8 cellular contexts compared by ENCODE assay signal in genomic region chr3:61936344-61936937, GRCh38.
DNase-seq lines count a peak whose midpoint lies in the region; ATAC-seq and TF ChIP-seq lines count a peak whose summit lies in the region.

No MANE protein-coding gene starts in this region.

- H3K4me2 ChIP-seq in mesendoderm (ENCODE audit: low read length) = no peak overlapping the region

- no peak overlapping the region for H2BK5ac ChIP-seq in mesendoderm (ENCODE audit: low read length)

- no peak for TF ChIP-seq EP300 in ovary (IDR thresholded peaks at IDR 0.05)

- H3K79me2 ChIP-seq in mesendoderm (ENCODE audit: control insufficient read depth, insufficient read depth, low read length) = peaks cover 32% of the 10 kb centered on the region

- H2AK5ac ChIP-seq in mesendoderm (ENCODE audit: low read length) = no peak overlapping the region

- no peak overlapping the region for H3K18ac ChIP-seq in mesendoderm (ENCODE audit: low read length)

- WGBS in mesendoderm (ENCODE audit: extremely low coverage, insufficient coverage, low lambda C conversion rate) = no CpG with 5 or more reads among the region's 6 CpGs
- 81 to 87% methylated on average over 6 of the region's 6 CpGs for WGBS in lower leg skin, 2 donors
- WGBS in ovary, 3 donors = 86 to 89% (median 88%) methylated on average over 6 of the region's 6 CpGs

- H4K5ac ChIP-seq in mesendoderm (ENCODE audit: low read length) = no peak overlapping the region

- H3K4me3 ChIP-seq in mesendoderm (ENCODE audit: low read length) = no peak overlapping the region
- H3K4me3 ChIP-seq in lower leg skin (ENCODE audit: low read depth, poor library complexity, severe bottlenecking) = no peak overlapping the region
- H3K4me3 ChIP-seq in ovary = no peak overlapping the region

- H3K4me1 ChIP-seq in mesendoderm (ENCODE audit: control insufficient read depth, low read depth, low read length) = peaks cover 2% of the 10 kb centered on the region
- H3K4me1 ChIP-seq in ovary (ENCODE audit: insufficient read depth) = peaks cover 7% of the 10 kb centered on the region

- peaks cover 4% of the 10 kb centered on the region for H3K27me3 Mint-ChIP-seq in activated naive CD8-positive, alpha-beta T cell treated with anti-CD3 and anti-CD28 coated beads, Interleukin-2, amount 50 U/mL, for 24 hours

- intact Hi-C loops in lower leg skin (cut with DNase I; ENCODE audit: low total_unique reads) = no loop called here
- intact Hi-C loops in ovary (cut with DNase I) = no loop called here

- H3K27ac ChIP-seq in mesendoderm (ENCODE audit: low read depth, low read length) = no peak overlapping the region
- H3K27ac ChIP-seq in ovary = no peak overlapping the region

- H2BK15ac ChIP-seq in mesendoderm (replicated peaks; ENCODE audit: low read depth) = no peak overlapping the region

- H2BK120ac ChIP-seq in mesendoderm (ENCODE audit: low read depth, low read length) = no peak overlapping the region

- H3K36me3 Mint-ChIP-seq in activated naive CD8-positive, alpha-beta T cell treated with anti-CD3 and anti-CD28 coated beads, Interleukin-2, amount 50 U/mL, for 24 hours (ENCODE audit: low read depth) = no peaks in the 10 kb centered on the region

- no peak overlapping the region for H3K4me3 Mint-ChIP-seq in activated naive CD8-positive, alpha-beta T cell treated with anti-CD3 and anti-CD28 coated beads, Interleukin-2, amount 50 U/mL, for 24 hours

- no peak overlapping the region for H3K4ac ChIP-seq in mesendoderm (ENCODE audit: low read depth, low read length)

- H3K27ac Mint-ChIP-seq in activated naive CD8-positive, alpha-beta T cell treated with anti-CD3 and anti-CD28 coated beads, Interleukin-2, amount 50 U/mL, for 24 hours = no peak overlapping the region

- H3K36me3 ChIP-seq in mesendoderm (ENCODE audit: control insufficient read depth, insufficient read depth, low read length) = no peaks in the 10 kb centered on the region
- no peaks in the 10 kb centered on the region for H3K36me3 ChIP-seq in ovary

- no peak overlapping the region for H4K8ac ChIP-seq in mesendoderm (ENCODE audit: low read depth, low read length)

- ATAC-seq in HG03135 (IDR thresholded peaks at IDR 0.05; ENCODE audit: unreplicated experiment) = peak; percentile 65
- ATAC-seq in activated naive CD8-positive, alpha-beta T cell treated with anti-CD3 and anti-CD28 coated beads, Interleukin-2, amount 50 U/mL, for 24 hours = no peak

- no peaks in the 10 kb centered on the region for H3K9me3 ChIP-seq in ovary

- TF ChIP-seq CTCF in lower leg skin (IDR thresholded peaks at IDR 0.05) (no peak), ovary (IDR thresholded peaks at IDR 0.05) (no peak)

- H3K79me1 ChIP-seq in mesendoderm (ENCODE audit: low read length) = peaks cover 31% of the 10 kb centered on the region

- H3K23ac ChIP-seq in mesendoderm (ENCODE audit: low read length) = no peak overlapping the region

- H3K56ac ChIP-seq in mesendoderm (ENCODE audit: low read length) = no peak overlapping the region

- no peaks in the 10 kb centered on the region for H3K27me3 ChIP-seq in mesendoderm (ENCODE audit: insufficient read depth, low read length, poor library complexity)
- H3K27me3 ChIP-seq in ovary = no peaks in the 10 kb centered on the region

- no peak overlapping the region for H3K9ac ChIP-seq in mesendoderm (ENCODE audit: low read length)

- no peaks in the 10 kb centered on the region for H3K9me3 Mint-ChIP-seq in activated naive CD8-positive, alpha-beta T cell treated with anti-CD3 and anti-CD28 coated beads, Interleukin-2, amount 50 U/mL, for 24 hours

- TF ChIP-seq POLR2A in lower leg skin (IDR thresholded peaks at IDR 0.05) = no peak
- TF ChIP-seq POLR2A in ovary (IDR thresholded peaks at IDR 0.05) = no peak

- H3K4me1 Mint-ChIP-seq in activated naive CD8-positive, alpha-beta T cell treated with anti-CD3 and anti-CD28 coated beads, Interleukin-2, amount 50 U/mL, for 24 hours = no peaks in the 10 kb centered on the region

- peak; percentile 1 to 4 for DNase-seq in activated CD4-positive, alpha-beta T cell treated with anti-CD3 and anti-CD28 coated beads for 24 hours (ENCODE audit: low read depth in 2 of 2)
- DNase-seq in activated CD4-positive, alpha-beta T cell treated with anti-CD3 and anti-CD28 coated beads, Interleukin-2, amount 50 U/mL, for 4 hours = no peak
- peak; percentile 7 for DNase-seq in activated naive CD8-positive, alpha-beta T cell treated with anti-CD3 and anti-CD28 coated beads, Interleukin-2, amount 50 U/mL, for 24 hours
- DNase-seq in mesendoderm = peak; percentile 61
- DNase-seq in T-helper 9 cell = no peak
- DNase-seq in lower leg skin (ENCODE audit: low spot score in 2 of 2) = no peak
- DNase-seq in ovary = no peak

Comparison
In these comparisons a context has a peak if more than half of its experiments do, and no peak if none do; other contexts are left out.
1. DNase-seq: peak in activated CD4-positive, alpha-beta T cell treated with anti-CD3 and anti-CD28 coated beads for 24 hours (2 of 2), activated naive CD8-positive, alpha-beta T cell treated with anti-CD3 and anti-CD28 coated beads, Interleukin-2, amount 50 U/mL, for 24 hours (single experiment) and mesendoderm (single experiment); none in activated CD4-positive, alpha-beta T cell treated with anti-CD3 and anti-CD28 coated beads, Interleukin-2, amount 50 U/mL, for 4 hours (0 of 2), T-helper 9 cell (single experiment), lower leg skin (0 of 2) and ovary (0 of 5).